ENCODE assay signal across 9 cellular contexts in the genomic region with DNA sequence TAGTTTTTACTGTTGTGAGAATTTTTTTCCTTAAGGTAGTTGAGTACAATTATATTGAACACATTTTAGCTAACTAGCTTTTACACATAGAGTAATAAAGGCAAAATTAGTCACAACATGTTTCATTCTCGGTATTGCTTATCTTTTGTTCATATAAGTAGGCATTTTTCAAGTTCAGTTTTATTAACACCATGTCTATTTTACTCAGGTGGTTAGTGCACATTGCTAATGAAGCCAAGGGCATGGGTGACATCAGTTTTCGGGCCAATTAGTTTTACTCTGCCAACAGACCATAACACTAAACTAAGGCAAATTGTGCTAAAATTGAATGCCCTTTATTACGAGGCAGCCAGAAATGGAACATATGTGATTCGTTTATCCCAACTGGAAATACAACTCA. TPM values are rescaled to one million over a fixed set of nuclear protein-coding genes. Genes with fewer than 3 reads are reported as not detected.
"Had no signal": no experiment of that assay in that cellular context is flagged by ENCODE, and none has a peak within 500 bp of the region (broad histone marks: within the 10 kb centered on the region; RNA-seq: fewer than 3 reads in every experiment).

No MANE protein-coding gene starts in this region.

- DNase-seq: GOT3, H7, HFFc6, KBM-7 had no signal

- H3K9me3 Mint-ChIP-seq: HFFc6, IgD-negative memory B cell had no signal

- H3K9me3 ChIP-seq: HAP-1 had no signal

- H3K4me1 Mint-ChIP-seq: IgD-negative memory B cell had no signal

- H3K4me3 Mint-ChIP-seq: HFFc6, IgD-negative memory B cell had no signal

- H3K27me3 Mint-ChIP-seq: IgD-negative memory B cell had no signal

- H3K4me3 ChIP-seq: HAP-1 had no signal

- H3K4me1 ChIP-seq: HAP-1 had no signal

- H3K36me3 ChIP-seq: HAP-1 had no signal

- ATAC-seq: HCT116, HepG2 had no signal

- H3K27ac Mint-ChIP-seq: HFFc6, IgD-negative memory B cell had no signal

- H3K36me3 Mint-ChIP-seq: IgD-negative memory B cell had no signal

- H3K27ac ChIP-seq: HL-60 had no signal

RNA-seq across cellular contexts. Expression of a gene that starts 19.6 kb away (rescaled TPM):
- total RNA-seq: HepG2 had no signal
- polyA plus RNA-seq: HepG2, IgD-negative memory B cell had no signal
